ENCODE assay signal across 16 cellular contexts in genomic region chr17:44795928-44796327, GRCh38. TPM values are rescaled to one million over a fixed set of nuclear protein-coding genes. Genes with fewer than 3 reads are reported as not detected.
DNase-seq lines count a peak whose midpoint lies in the region; ATAC-seq and TF ChIP-seq lines count a peak whose summit lies in the region.
"Had no signal": no experiment of that assay in that cellular context is flagged by ENCODE, and none has a peak within 500 bp of the region (broad histone marks: within the 10 kb centered on the region; RNA-seq: fewer than 3 reads in every experiment).

No MANE protein-coding gene starts in this region.

- no peaks in the 10 kb centered on the region for H3K36me3 ChIP-seq in uterus
- H3K36me3 ChIP-seq in adrenal gland (replicated peaks in 1 of 2), result no peaks in the 10 kb centered on the region
- H3K36me3 ChIP-seq: right lobe of liver had no signal

- TF ChIP-seq POLR2A in uterus (IDR thresholded peaks at IDR 0.05) (no peak), adrenal gland (IDR thresholded peaks at IDR 0.05) (no peak)

- no TSS peak for BruUV-seq in MCF 10A (replicated peaks; lab: Mats Ljungman, UMichigan)

- DNase-seq in cardiac septum (ENCODE audit: low spot score) (peak; percentile 66), left ventricle myocardium superior (no peak), endothelial cell (ENCODE audit: low spot score) (no peak), uterus (no peak), NCI-H510A treated with DMSO at 0.1 percent for 48 hours (lab: John Stamatoyannopoulos, UW) (no peak), adrenal gland (no peak), MCF 10A (ENCODE audit: unreplicated experiment) (no peak)
- DNase-seq: activated T-cell treated with anti-CD3 and anti-CD28 coated beads, Interleukin-2, amount 50 U/mL, for 72 hours; cortex of kidney; H7; NCI-H187 treated with DMSO at 0.1 percent for 48 hours; NCI-H748 treated with DMSO at 0.1 percent for 48 hours; right lobe of liver; SIG-M5 had no signal

- H3K4me1 Mint-ChIP-seq in endothelial cell (ENCODE audit: unreplicated experiment) (peaks cover 25% of the 10 kb centered on the region), nephron (peaks cover 30% of the 10 kb centered on the region), MCF 10A (ENCODE audit: insufficient read depth, unreplicated experiment) (peaks cover 10% of the 10 kb centered on the region)
- H3K4me1 Mint-ChIP-seq: stimulated activated memory B cell treated with anti-CD40 and anti-IgM and Interleukin-4, amounts not matched to agents 10 μg/mL and 1 μg/mL and 100 μg/mL, for 72 hours had no signal

- H3K27me3 Mint-ChIP-seq in endothelial cell (ENCODE audit: unreplicated experiment) (no peaks in the 10 kb centered on the region), nephron (ENCODE audit: low read depth) (no peaks in the 10 kb centered on the region), MCF 10A (ENCODE audit: insufficient read depth, unreplicated experiment) (no peaks in the 10 kb centered on the region)

- POLR2A ChIA-PET in MCF 10A (lab: Yijun Ruan, JAX), result no interaction called here

- peak overlapping the region; percentile 81 to 98 for H3K27ac ChIP-seq in uterus
- H3K27ac ChIP-seq in adrenal gland, result no peak overlapping the region

- TF ChIP-seq CTCF in endothelial cell (IDR thresholded peaks at IDR 0.05; ENCODE audit: unreplicated experiment), result no peak
- no peak for TF ChIP-seq CTCF in nephron (IDR thresholded peaks at IDR 0.05; ENCODE audit: unreplicated experiment in 3 of 3)
- TF ChIP-seq CTCF in uterus (IDR thresholded peaks at IDR 0.05), result no peak
- TF ChIP-seq CTCF in adrenal gland (IDR thresholded peaks at IDR 0.05), result no peak
- TF ChIP-seq CTCF in MCF 10A (IDR thresholded peaks at IDR 0.05; ENCODE audit: unreplicated experiment), result no peak

- H3K27ac Mint-ChIP-seq in endothelial cell (ENCODE audit: unreplicated experiment), result peak overlapping the region; percentile 81
- H3K27ac Mint-ChIP-seq in nephron, result peak overlapping the region in 2 of 3 experiments; percentile 8 to 15
- no peak overlapping the region for H3K27ac Mint-ChIP-seq in MCF 10A (ENCODE audit: low read depth, unreplicated experiment)
- H3K27ac Mint-ChIP-seq: activated T-cell treated with anti-CD3 and anti-CD28 coated beads, Interleukin-2, amount 50 U/mL, for 72 hours; stimulated activated memory B cell treated with anti-CD40 and anti-IgM and Interleukin-4, amounts not matched to agents 10 μg/mL and 1 μg/mL and 100 μg/mL, for 72 hours had no signal

- H3K9me3 ChIP-seq in uterus (no peaks in the 10 kb centered on the region), adrenal gland (replicated peaks in 1 of 3) (no peaks in the 10 kb centered on the region)
- H3K9me3 ChIP-seq: right lobe of liver had no signal

- CTCF ChIA-PET in MCF 10A (lab: Yijun Ruan, JAX), result no interaction called here

- H3K36me3 Mint-ChIP-seq in endothelial cell (ENCODE audit: low read depth, unreplicated experiment), result no peaks in the 10 kb centered on the region
- peaks cover 17% of the 10 kb centered on the region for H3K36me3 Mint-ChIP-seq in nephron (ENCODE audit: low read depth)
- H3K36me3 Mint-ChIP-seq in MCF 10A (ENCODE audit: insufficient read depth, unreplicated experiment), result peaks cover 4% of the 10 kb centered on the region
- H3K36me3 Mint-ChIP-seq: stimulated activated memory B cell treated with anti-CD40 and anti-IgM and Interleukin-4, amounts not matched to agents 10 μg/mL and 1 μg/mL and 100 μg/mL, for 72 hours had no signal

- 69 to 89% (median 81%) methylated on average over 2 to 10 of the region's 10 CpGs for WGBS in adrenal gland, 4 donors

- no peaks in the 10 kb centered on the region for H3K4me1 ChIP-seq in uterus
- H3K4me1 ChIP-seq in adrenal gland (replicated peaks in 1 of 2), result no peaks in the 10 kb centered on the region
- H3K4me1 ChIP-seq: right lobe of liver had no signal

- no peaks in the 10 kb centered on the region for H3K27me3 ChIP-seq in uterus
- no peaks in the 10 kb centered on the region for H3K27me3 ChIP-seq in adrenal gland
- H3K27me3 ChIP-seq: right lobe of liver had no signal

- ATAC-seq in left ventricle myocardium superior, result no peak
- ATAC-seq: activated T-cell treated with anti-CD3 and anti-CD28 coated beads, Interleukin-2, amount 50 U/mL, for 72 hours; stimulated activated memory B cell treated with anti-CD40 and anti-IgM and Interleukin-4, amounts not matched to agents 10 μg/mL and 1 μg/mL and 100 μg/mL, for 72 hours had no signal

- H3K4me3 Mint-ChIP-seq in endothelial cell (ENCODE audit: unreplicated experiment) (no peak overlapping the region), nephron (no peak overlapping the region), MCF 10A (ENCODE audit: unreplicated experiment) (no peak overlapping the region)
- H3K4me3 Mint-ChIP-seq: activated T-cell treated with anti-CD3 and anti-CD28 coated beads, Interleukin-2, amount 50 U/mL, for 72 hours; stimulated activated memory B cell treated with anti-CD40 and anti-IgM and Interleukin-4, amounts not matched to agents 10 μg/mL and 1 μg/mL and 100 μg/mL, for 72 hours had no signal

- H3K4me3 ChIP-seq in uterus (no peak overlapping the region), adrenal gland (no peak overlapping the region)
- H3K4me3 ChIP-seq: right lobe of liver had no signal

- intact Hi-C loops in cardiac septum (cut with DNase I) (no loop called here), left ventricle myocardium superior (cut with micrococcal nuclease) (no loop called here), uterus (cut with DNase I; ENCODE audit: low total_unique reads) (no loop called here), adrenal gland (cut with DNase I) (no loop called here), MCF 10A (cut with micrococcal nuclease) (no loop called here)

- H3K9me3 Mint-ChIP-seq in endothelial cell (ENCODE audit: unreplicated experiment) (no peaks in the 10 kb centered on the region), nephron (no peaks in the 10 kb centered on the region), MCF 10A (ENCODE audit: unreplicated experiment) (no peaks in the 10 kb centered on the region)
- H3K9me3 Mint-ChIP-seq: activated T-cell treated with anti-CD3 and anti-CD28 coated beads, Interleukin-2, amount 50 U/mL, for 72 hours; stimulated activated memory B cell treated with anti-CD40 and anti-IgM and Interleukin-4, amounts not matched to agents 10 μg/mL and 1 μg/mL and 100 μg/mL, for 72 hours had no signal

RNA-seq across cellular contexts. Expression of gene GJC1, which starts 34.2 kb away (rescaled TPM):
- total RNA-seq in cardiac septum, result 32.0 TPM
- total RNA-seq in left ventricle myocardium superior, result 18.6 TPM
- total RNA-seq in endothelial cell (ENCODE audit: unreplicated experiment), result 36.5 TPM
- 10 to 100 TPM; 10.6 to 79.4 (median 50.2) TPM for total RNA-seq in uterus
- 1 to 10 TPM in 6 of 8 donors, under 1 TPM in 2; 0.69 to 2.8 (median 2.4) TPM for total RNA-seq in adrenal gland
- 1 to 10 TPM; 1.0 to 1.5 (median 1.1) TPM for polyA plus RNA-seq in adrenal gland
- 6.9 and 7.9 TPM in 2 replicates for total RNA-seq in MCF 10A (2022)

RNA-seq across cellular contexts. Expression of gene ADAM11, which starts 37.1 kb away (rescaled TPM):
- total RNA-seq in cardiac septum (1.00 TPM), left ventricle myocardium superior (27.2 TPM), endothelial cell (ENCODE audit: unreplicated experiment) (0.62 TPM), uterus (1 to 10 TPM; 1.2 to 5.5 (median 2.1) TPM), adrenal gland (under 1 TPM in 6 of 8 donors, not detected in 2; 0.19 to 0.50 (median 0.28) TPM), MCF 10A (2022) (0.16 and 0.56 TPM in 2 replicates)
- under 1 TPM; 0.05 to 0.80 (median 0.57) TPM for polyA plus RNA-seq in adrenal gland

RNA-seq across cellular contexts. Expression of gene HIGD1B, which starts 51.8 kb away (rescaled TPM):
- 10.3 TPM for total RNA-seq in cardiac septum
- 22.2 TPM for total RNA-seq in left ventricle myocardium superior
- total RNA-seq in endothelial cell (ENCODE audit: unreplicated experiment), result not detected
- total RNA-seq in uterus, result 1 to 10 TPM in 2 of 4 donors, not detected in 2; 2.7 to 8.8 TPM
- total RNA-seq in adrenal gland, result under 1 TPM in 1 of 8 donors, not detected in 7; 0.50 TPM
- polyA plus RNA-seq in adrenal gland, result 1 to 10 TPM in 2 of 3 donors, not detected in 1; 1.7 to 7.1 TPM
- not detected in 2 replicates for total RNA-seq in MCF 10A (2022)
- total RNA-seq: activated T-cell treated with anti-CD3 and anti-CD28 coated beads, Interleukin-2, amount 50 U/mL, for 72 hours; H7; right lobe of liver had no signal

Comparison
In these comparisons a context has a peak if more than half of its experiments do, and no peak if none do; other contexts are left out.
1. H3K27ac ChIP-seq: peak in uterus (2 of 2); none in adrenal gland (0 of 5).